In genomic region chr4:51842167-51842553, GRCh38 we compare ENCODE assay signal across 8 cellular contexts. TPM values are rescaled to one million over a fixed set of nuclear protein-coding genes. Genes with fewer than 3 reads are reported as not detected.
DNase-seq lines count a peak whose midpoint lies in the region; ATAC-seq lines count a peak whose summit lies in the region.

No MANE protein-coding gene starts in this region.

- H3K36me3 Mint-ChIP-seq in activated naive CD4-positive, alpha-beta T cell treated with anti-CD3 and anti-CD28 coated beads for 36 hours (ENCODE audit: low read depth): peaks cover 3% of the 10 kb centered on the region
- peaks cover 5% of the 10 kb centered on the region for H3K36me3 Mint-ChIP-seq in activated CD8-positive, alpha-beta T cell treated with anti-CD3 and anti-CD28 coated beads, Interleukin-2, amount 10 ng/mL, durations not matched to agents 7 days and 5 days (ENCODE audit: low read depth)

- peaks cover 13% of the 10 kb centered on the region for H3K4me1 Mint-ChIP-seq in activated naive CD4-positive, alpha-beta T cell treated with anti-CD3 and anti-CD28 coated beads for 36 hours (ENCODE audit: low read depth)
- H3K4me1 Mint-ChIP-seq in activated CD8-positive, alpha-beta T cell treated with anti-CD3 and anti-CD28 coated beads, Interleukin-2, amount 10 ng/mL, durations not matched to agents 7 days and 5 days (ENCODE audit: low read depth): peaks cover 16% of the 10 kb centered on the region

- POLR2A ChIA-PET in activated CD8-positive, alpha-beta T cell treated with anti-CD3 and anti-CD28 coated beads, Interleukin-2, amount 10 ng/mL, durations not matched to agents 7 days and 5 days (lab: Charles Lee): no interaction called here

- CTCF ChIA-PET in activated naive CD4-positive, alpha-beta T cell treated with anti-CD3 and anti-CD28 coated beads for 36 hours (lab: Charles Lee): interaction anchor here (0.7 kb wide), 1 partner anchor 11 kb away, joined by 3 read pairs; no protein-coding TSS in a partner anchor
- CTCF ChIA-PET in activated CD8-positive, alpha-beta T cell treated with anti-CD3 and anti-CD28 coated beads, Interleukin-2, amount 10 ng/mL, durations not matched to agents 7 days and 5 days (lab: Charles Lee): interaction anchor here (1.0 to 2.4 kb wide), 7 partner anchors 10 to 184 kb away, joined by 3 to 10 read pairs (median 4); no protein-coding TSS in a partner anchor

- H3K9me3 Mint-ChIP-seq in activated naive CD4-positive, alpha-beta T cell treated with anti-CD3 and anti-CD28 coated beads for 36 hours: no peaks in the 10 kb centered on the region
- no peaks in the 10 kb centered on the region for H3K9me3 Mint-ChIP-seq in activated CD8-positive, alpha-beta T cell treated with anti-CD3 and anti-CD28 coated beads, Interleukin-2, amount 10 ng/mL, durations not matched to agents 7 days and 5 days (ENCODE audit: insufficient read depth)

- intact Hi-C loops in activated naive CD4-positive, alpha-beta T cell treated with anti-CD3 and anti-CD28 coated beads for 36 hours (cut with micrococcal nuclease): no loop called here
- intact Hi-C loops in cardiac septum (cut with DNase I) (loop anchor here (5.0 kb wide), 1 partner anchor 195 kb away; the partner anchor contains the start of gene SGCB), sciatic nerve (cut with DNase I) (no loop called here)

- peak overlapping the region; percentile 91 for H3K4me3 Mint-ChIP-seq in activated naive CD4-positive, alpha-beta T cell treated with anti-CD3 and anti-CD28 coated beads for 36 hours
- H3K4me3 Mint-ChIP-seq in activated CD8-positive, alpha-beta T cell treated with anti-CD3 and anti-CD28 coated beads, Interleukin-2, amount 10 ng/mL, durations not matched to agents 7 days and 5 days: peak overlapping the region; percentile 88

- no peaks in the 10 kb centered on the region for H3K27me3 Mint-ChIP-seq in activated naive CD4-positive, alpha-beta T cell treated with anti-CD3 and anti-CD28 coated beads for 36 hours (ENCODE audit: low read depth)
- H3K27me3 Mint-ChIP-seq in activated CD8-positive, alpha-beta T cell treated with anti-CD3 and anti-CD28 coated beads, Interleukin-2, amount 10 ng/mL, durations not matched to agents 7 days and 5 days (ENCODE audit: low read depth): peaks cover 2% of the 10 kb centered on the region

- peak; percentile 9 for DNase-seq in activated naive CD4-positive, alpha-beta T cell treated with anti-CD3 and anti-CD28 coated beads for 36 hours
- no peak for DNase-seq in activated naive CD4-positive, alpha-beta T cell treated with anti-CD3 and anti-CD28 coated beads, Interleukin-2, amount 50 U/mL, for 16 hours
- DNase-seq in activated CD8-positive, alpha-beta T cell treated with anti-CD3 and anti-CD28 coated beads, Interleukin-2, amount 10 ng/mL, durations not matched to agents 7 days and 5 days: peak; percentile 28
- DNase-seq in cardiac septum (ENCODE audit: low spot score) (peak; percentile 75), sciatic nerve (ENCODE audit: low spot score) (peak; percentile 71), NCI-H1105 (lab: John Stamatoyannopoulos, UW) (no peak), T-helper 9 cell (no peak)

- H3K27ac Mint-ChIP-seq in activated naive CD4-positive, alpha-beta T cell treated with anti-CD3 and anti-CD28 coated beads for 36 hours: peak overlapping the region; percentile 87
- H3K27ac Mint-ChIP-seq in activated CD8-positive, alpha-beta T cell treated with anti-CD3 and anti-CD28 coated beads, Interleukin-2, amount 10 ng/mL, durations not matched to agents 7 days and 5 days: peak overlapping the region; percentile 93

- ATAC-seq in activated CD8-positive, alpha-beta T cell treated with anti-CD3 and anti-CD28 coated beads, Interleukin-2, amount 10 ng/mL, durations not matched to agents 7 days and 5 days: no peak
- no peak for ATAC-seq in sciatic nerve
- no peak for ATAC-seq in HG03196 (IDR thresholded peaks at IDR 0.05; ENCODE audit: unreplicated experiment)

RNA-seq across cellular contexts. Expression of gene DCUN1D4, which starts 0.8 kb away (rescaled TPM):
- total RNA-seq in activated naive CD4-positive, alpha-beta T cell treated with anti-CD3 and anti-CD28 coated beads for 36 hours: 10 to 100 TPM; 27.7 to 28.2 TPM
- total RNA-seq in activated CD8-positive, alpha-beta T cell treated with anti-CD3 and anti-CD28 coated beads, Interleukin-2, amount 10 ng/mL, durations not matched to agents 7 days and 5 days: 10 to 100 TPM; 31.9 to 34.9 TPM
- 46.0 TPM for total RNA-seq in cardiac septum
- total RNA-seq in sciatic nerve: 88.8 TPM

Comparison
In these comparisons a context has a peak if more than half of its experiments do, and no peak if none do; other contexts are left out.
1. DNase-seq: peak in activated naive CD4-positive, alpha-beta T cell treated with anti-CD3 and anti-CD28 coated beads for 36 hours (single experiment), activated CD8-positive, alpha-beta T cell treated with anti-CD3 and anti-CD28 coated beads, Interleukin-2, amount 10 ng/mL, durations not matched to agents 7 days and 5 days (single experiment), cardiac septum (single experiment) and sciatic nerve (single experiment); none in activated naive CD4-positive, alpha-beta T cell treated with anti-CD3 and anti-CD28 coated beads, Interleukin-2, amount 50 U/mL, for 16 hours (single experiment), NCI-H1105 (single experiment) and T-helper 9 cell (single experiment).